8 cellular contexts compared by ENCODE assay signal in the genomic region with DNA sequence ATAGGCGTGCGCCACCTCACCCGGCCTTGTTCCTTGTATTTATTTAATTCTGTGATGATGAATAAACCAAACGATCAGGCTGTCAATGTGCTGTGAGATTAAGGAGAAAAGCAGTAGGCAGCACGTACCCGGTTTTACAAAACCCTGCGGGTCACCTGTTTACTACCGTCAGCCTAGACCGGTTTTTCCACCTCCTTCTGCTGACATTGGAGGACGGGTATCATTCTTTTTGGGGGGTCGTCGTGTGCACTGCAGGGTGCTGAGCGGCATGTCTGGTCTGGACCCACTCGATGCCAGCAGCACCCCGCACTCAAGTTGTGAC. TPM values are rescaled to one million over a fixed set of nuclear protein-coding genes. Genes with fewer than 3 reads are reported as not detected.
DNase-seq lines count a peak whose midpoint lies in the region; ATAC-seq and TF ChIP-seq lines count a peak whose summit lies in the region.

No MANE protein-coding gene starts in this region.

- 13% methylated on average over 15 of the region's 15 CpGs for WGBS in suprapubic skin

- peaks cover 39% of the 10 kb centered on the region for H3K4me1 Mint-ChIP-seq in activated T-cell treated with anti-CD3 and anti-CD28 coated beads, Interleukin-2, amount 50 U/mL, for 24 hours (ENCODE audit: low read depth)
- H3K4me1 Mint-ChIP-seq in activated T-helper 17 cell treated with anti-CD3 and anti-CD28 coated beads, Interleukin-2, amount 50 U/mL, for 72 hours: peaks cover 22% of the 10 kb centered on the region

- DNase-seq in activated T-cell treated with anti-CD3 and anti-CD28 coated beads, Interleukin-2, amount 50 U/mL, for 24 hours: no peak
- DNase-seq in activated T-cell treated with anti-CD3 and anti-CD28 coated beads, Interleukin-2, amount 50 U/mL, for 48 hours: no peak
- DNase-seq in suprapubic skin (ENCODE audit: low spot score in 2 of 2) (no peak), COLO829 (ENCODE audit: low spot score) (no peak), NCI-H2081 treated with DMSO at 0.1 percent for 48 hours (lab: John Stamatoyannopoulos, UW) (no peak), superior temporal gyrus (ENCODE audit: extremely low spot score) (no peak)

- H3K27ac Mint-ChIP-seq in activated T-cell treated with anti-CD3 and anti-CD28 coated beads, Interleukin-2, amount 50 U/mL, for 24 hours: peak overlapping the region; percentile 86
- H3K27ac Mint-ChIP-seq in activated T-helper 17 cell treated with anti-CD3 and anti-CD28 coated beads, Interleukin-2, amount 50 U/mL, for 72 hours: no peak overlapping the region

- ATAC-seq in activated T-helper 17 cell treated with anti-CD3 and anti-CD28 coated beads, Interleukin-2, amount 50 U/mL, for 72 hours (replicated peaks): no peak

- peaks cover 30% of the 10 kb centered on the region for H3K36me3 Mint-ChIP-seq in activated T-cell treated with anti-CD3 and anti-CD28 coated beads, Interleukin-2, amount 50 U/mL, for 24 hours (ENCODE audit: low read depth)
- peaks cover 26% of the 10 kb centered on the region for H3K36me3 Mint-ChIP-seq in activated T-helper 17 cell treated with anti-CD3 and anti-CD28 coated beads, Interleukin-2, amount 50 U/mL, for 72 hours (ENCODE audit: low read depth)

- no peaks in the 10 kb centered on the region for H3K9me3 Mint-ChIP-seq in activated T-cell treated with anti-CD3 and anti-CD28 coated beads, Interleukin-2, amount 50 U/mL, for 24 hours
- no peaks in the 10 kb centered on the region for H3K9me3 Mint-ChIP-seq in activated T-helper 17 cell treated with anti-CD3 and anti-CD28 coated beads, Interleukin-2, amount 50 U/mL, for 72 hours

- TF ChIP-seq EP300 in suprapubic skin (IDR thresholded peaks at IDR 0.05): no peak

- H3K36me3 ChIP-seq in iPS-20b (ENCODE audit: insufficient read depth, low read depth, low read length) (peaks cover 17% of the 10 kb centered on the region), suprapubic skin (no peaks in the 10 kb centered on the region)

- no peak overlapping the region for H3K27ac ChIP-seq in iPS-20b (ENCODE audit: low read length)
- H3K27ac ChIP-seq in suprapubic skin: peak overlapping the region; percentile 95

- H3K9me3 ChIP-seq in iPS-20b (ENCODE audit: insufficient read depth, low read depth, low read length): no peaks in the 10 kb centered on the region
- no peaks in the 10 kb centered on the region for H3K9me3 ChIP-seq in suprapubic skin

- peaks cover 7% of the 10 kb centered on the region; the same call in 1 of the 2 replicates for H3K27me3 ChIP-seq in iPS-20b (ENCODE audit: insufficient read depth, low read length)
- no peaks in the 10 kb centered on the region for H3K27me3 ChIP-seq in suprapubic skin

- peak overlapping the region; percentile 68 for H3K4me3 Mint-ChIP-seq in activated T-cell treated with anti-CD3 and anti-CD28 coated beads, Interleukin-2, amount 50 U/mL, for 24 hours
- H3K4me3 Mint-ChIP-seq in activated T-helper 17 cell treated with anti-CD3 and anti-CD28 coated beads, Interleukin-2, amount 50 U/mL, for 72 hours: peak overlapping the region; percentile 70

- peaks cover 6% of the 10 kb centered on the region for H3K27me3 Mint-ChIP-seq in activated T-cell treated with anti-CD3 and anti-CD28 coated beads, Interleukin-2, amount 50 U/mL, for 24 hours
- peaks cover 4% of the 10 kb centered on the region for H3K27me3 Mint-ChIP-seq in activated T-helper 17 cell treated with anti-CD3 and anti-CD28 coated beads, Interleukin-2, amount 50 U/mL, for 72 hours

- peak overlapping the region; percentile 86 for H3K4me3 ChIP-seq in iPS-20b (ENCODE audit: low read length)
- H3K4me3 ChIP-seq in suprapubic skin: peak overlapping the region; percentile 100

- no peak overlapping the region for H3K9ac ChIP-seq in iPS-20b (ENCODE audit: low read depth, low read length)

- no peak for TF ChIP-seq CTCF in suprapubic skin (IDR thresholded peaks at IDR 0.05)

- H3K4me1 ChIP-seq in iPS-20b (ENCODE audit: insufficient read depth, low read length) (peaks cover 8% of the 10 kb centered on the region), suprapubic skin (peaks cover 61% of the 10 kb centered on the region)

- no peak for TF ChIP-seq POLR2A in suprapubic skin (IDR thresholded peaks at IDR 0.05)

RNA-seq across cellular contexts. Expression of a gene that starts 0.9 kb away (rescaled TPM):
- 100 to 1,000 TPM; 161 to 271 TPM for total RNA-seq in activated T-helper 17 cell treated with anti-CD3 and anti-CD28 coated beads, Interleukin-2, amount 50 U/mL, for 72 hours
- total RNA-seq in suprapubic skin: 10 to 100 TPM; 41.5 to 75.4 (median 49.2) TPM

RNA-seq across cellular contexts. Expression of a gene that starts 5.1 kb away (rescaled TPM):
- 10 to 100 TPM in 1 of 2 donors, 1 to 10 TPM in 1; 4.9 to 11.2 TPM for total RNA-seq in activated T-helper 17 cell treated with anti-CD3 and anti-CD28 coated beads, Interleukin-2, amount 50 U/mL, for 72 hours
- total RNA-seq in suprapubic skin: 10 to 100 TPM; 27.8 to 40.3 (median 34.0) TPM

RNA-seq across cellular contexts. Expression of a gene that starts 22.8 kb away (rescaled TPM):
- 10 to 100 TPM; 51.5 to 87.9 TPM for total RNA-seq in activated T-helper 17 cell treated with anti-CD3 and anti-CD28 coated beads, Interleukin-2, amount 50 U/mL, for 72 hours
- 100 to 1,000 TPM in 2 of 4 donors, 10 to 100 TPM in 2; 66.8 to 154 (median 97.5) TPM for total RNA-seq in suprapubic skin

RNA-seq across cellular contexts. Expression of a gene that starts 31.7 kb away (rescaled TPM):
- total RNA-seq in activated T-helper 17 cell treated with anti-CD3 and anti-CD28 coated beads, Interleukin-2, amount 50 U/mL, for 72 hours: 1,000 to 10,000 TPM; 1,611 to 1,688 TPM
- 1,000 to 10,000 TPM; 1,802 to 3,909 (median 2,793) TPM for total RNA-seq in suprapubic skin

RNA-seq across cellular contexts. Expression of a gene that starts 43.5 kb away (rescaled TPM):
- under 1 TPM; 0.04 to 0.21 TPM for total RNA-seq in activated T-helper 17 cell treated with anti-CD3 and anti-CD28 coated beads, Interleukin-2, amount 50 U/mL, for 72 hours
- under 1 TPM in 3 of 4 donors, not detected in 1; 0.08 to 0.30 (median 0.26) TPM for total RNA-seq in suprapubic skin
